ENCODE assay signal across 11 cellular contexts in the genomic region with DNA sequence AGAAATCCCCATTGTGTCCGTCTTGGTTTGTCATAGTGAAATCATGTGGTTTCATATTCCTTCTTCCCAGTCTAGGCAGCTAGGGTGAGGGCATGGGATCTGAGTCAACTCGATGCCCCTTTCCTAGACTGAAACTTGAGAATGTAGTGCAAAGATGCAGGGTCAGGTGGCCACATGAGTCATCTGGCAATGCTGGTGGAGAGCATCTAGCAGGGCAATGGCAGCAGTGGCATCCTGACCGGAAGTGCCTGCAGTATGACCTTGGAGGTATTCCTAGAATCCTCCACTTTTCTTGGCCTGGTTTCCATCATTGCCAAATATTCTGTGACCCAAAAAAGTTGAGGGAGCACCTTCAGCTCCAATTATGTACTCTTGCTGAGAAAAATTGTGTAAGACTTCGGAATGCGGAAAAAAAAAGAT. TPM values are rescaled to one million over a fixed set of nuclear protein-coding genes. Genes with fewer than 3 reads are reported as not detected.
DNase-seq lines count a peak whose midpoint lies in the region; ATAC-seq and TF ChIP-seq lines count a peak whose summit lies in the region.
"Had no signal": no experiment of that assay in that cellular context is flagged by ENCODE, and none has a peak within 500 bp of the region (broad histone marks: within the 10 kb centered on the region; RNA-seq: fewer than 3 reads in every experiment).

No MANE protein-coding gene starts in this region.

- no peaks in the 10 kb centered on the region for H3K79me1 ChIP-seq in IMR-90 (ENCODE audit: low read depth in 1 of 2, low read length in 2 of 2)
- no peaks in the 10 kb centered on the region for H3K79me1 ChIP-seq in mesendoderm (ENCODE audit: low read length)

- no peaks in the 10 kb centered on the region for H4K20me1 ChIP-seq in IMR-90 (ENCODE audit: insufficient read depth, low read length)

- no peak overlapping the region for H3K56ac ChIP-seq in IMR-90 (ENCODE audit: extremely low read depth, insufficient read depth, low read length)
- H3K56ac ChIP-seq in mesendoderm (ENCODE audit: low read length), result no peak overlapping the region

- no peak for TF ChIP-seq POLR2A in IMR-90 (IDR thresholded peaks at IDR 0.05; ENCODE audit: low read depth, low read length)
- no peak for TF ChIP-seq POLR2A in spleen (IDR thresholded peaks at IDR 0.05)

- DNase-seq in COLO668 (lab: John Stamatoyannopoulos, UW; ENCODE audit: unreplicated experiment) (peak; percentile 21), IMR-90 (peak; percentile 99), cardiac fibroblast (ENCODE audit: low read depth in 2 of 2) (peak; percentile 95 to 97), mesendoderm (peak; percentile 41), HAP-1 (ENCODE audit: low spot score in 2 of 2) (no peak), NCI-H1436 (lab: John Stamatoyannopoulos, UW) (no peak), spleen (no peak), retina (no peak)
- DNase-seq: activated CD4-positive, alpha-beta memory T cell treated with anti-CD3 and anti-CD28 coated beads for 36 hours; DMS79 treated with DMSO at 0.1 percent for 48 hours; Peyer's patch had no signal

- intact Hi-C loops in IMR-90 (cut with micrococcal nuclease) (no loop called here), spleen (cut with DNase I; ENCODE audit: low total_unique reads) (no loop called here)

- H2BK15ac ChIP-seq in IMR-90 (ENCODE audit: low read depth, low read length) (no peak overlapping the region), mesendoderm (replicated peaks; ENCODE audit: low read depth) (no peak overlapping the region)

- TF ChIP-seq RAD21 in IMR-90 (IDR thresholded peaks at IDR 0.05; ENCODE audit: low read length), result peak; percentile 21; the same call in 1 of the 2 replicates

- H3K9ac ChIP-seq in IMR-90 (ENCODE audit: low read depth, low read length) (no peak overlapping the region), mesendoderm (ENCODE audit: low read length) (no peak overlapping the region)

- H3K18ac ChIP-seq in IMR-90 (ENCODE audit: low read depth, low read length) (no peak overlapping the region), mesendoderm (ENCODE audit: low read length) (no peak overlapping the region)

- H2AK5ac ChIP-seq in IMR-90 (ENCODE audit: low read depth, low read length) (no peak overlapping the region; the same call in 1 of the 2 replicates), mesendoderm (ENCODE audit: low read length) (no peak overlapping the region)

- TF ChIP-seq CTCF in IMR-90 (conservative IDR thresholded peaks at IDR 0.05; ENCODE audit: low read depth, low read length) (no peak), cardiac fibroblast (IDR thresholded peaks at IDR 0.05; ENCODE audit: low read depth, low read length) (no peak), spleen (IDR thresholded peaks at IDR 0.05 in 8 of 11, conservative IDR thresholded peaks at IDR 0.05 in 3 of 11) (no peak)

- BruUV-seq in IMR-90 (replicated peaks; lab: Mats Ljungman, UMichigan), result no TSS peak

- peak overlapping the region; percentile 75 for H2AFZ ChIP-seq in IMR-90 (replicated peaks; ENCODE audit: low read length, poor library complexity)

- H3K36me3 ChIP-seq in IMR-90 (ENCODE audit: control insufficient read depth, insufficient read depth, low read length), result no peaks in the 10 kb centered on the region
- no peaks in the 10 kb centered on the region for H3K36me3 ChIP-seq in mesendoderm (ENCODE audit: control insufficient read depth, insufficient read depth, low read length)
- no peaks in the 10 kb centered on the region for H3K36me3 ChIP-seq in HAP-1 (replicated peaks)
- no peaks in the 10 kb centered on the region for H3K36me3 ChIP-seq in spleen
- H3K36me3 ChIP-seq: Peyer's patch had no signal

- H2AK9ac ChIP-seq in IMR-90 (replicated peaks; ENCODE audit: low read depth, low read length, poor library complexity), result no peak overlapping the region

- H3K27me3 ChIP-seq in IMR-90 (ENCODE audit: control insufficient read depth, insufficient read depth, low read length) (no peaks in the 10 kb centered on the region), mesendoderm (ENCODE audit: insufficient read depth, low read length, poor library complexity) (no peaks in the 10 kb centered on the region), HAP-1 (ENCODE audit: low read depth) (no peaks in the 10 kb centered on the region), spleen (replicated peaks in 1 of 7) (no peaks in the 10 kb centered on the region)
- H3K27me3 ChIP-seq: Peyer's patch had no signal

- POLR2A ChIA-PET in IMR-90 (lab: Charles Lee; ENCODE audit: unreplicated experiment), result no interaction called here

- H4K91ac ChIP-seq in IMR-90 (ENCODE audit: insufficient read depth, low read depth, low read length), result no peak overlapping the region

- H3K4me3 ChIP-seq in IMR-90 (ENCODE audit: insufficient read depth, low read depth, low read length) (no peak overlapping the region), cardiac fibroblast (replicated peaks in 1 of 2; ENCODE audit: low read depth in 2 of 2, low read length in 2 of 2) (no peak overlapping the region), mesendoderm (ENCODE audit: low read length) (no peak overlapping the region), HAP-1 (no peak overlapping the region), spleen (no peak overlapping the region)
- H3K4me3 ChIP-seq: Peyer's patch had no signal

- H3K14ac ChIP-seq in IMR-90 (replicated peaks; ENCODE audit: low read depth, low read length), result no peak overlapping the region

- peaks cover 6% of the 10 kb centered on the region; the same call in 1 of the 2 replicates for H3K9me1 ChIP-seq in IMR-90 (ENCODE audit: insufficient read depth, low read length)

- 0% methylated on average over 2 of the region's 5 CpGs; no CpG with 5 or more reads in 1 of the 2 experiments for WGBS in IMR-90 (ENCODE audit: extremely low coverage in 2 of 2, insufficient read length in 1 of 2), 2 experiments
- WGBS in mesendoderm (ENCODE audit: extremely low coverage, insufficient coverage, low lambda C conversion rate), result no CpG with 5 or more reads among the region's 5 CpGs
- WGBS in spleen, 5 donors, result 66 to 86% (median 81%) methylated on average over 5 of the region's 5 CpGs

- in situ Hi-C loops in IMR-90 (cut with MboI; ENCODE audit: low sequenced_read_pairs) (loop anchor here (25.0 kb wide), 1 partner anchor 1241 kb away; no protein-coding TSS in a partner anchor), HAP-1 (cut with MboI; ENCODE audit: low sequenced_read_pairs) (loop anchor here (25.0 kb wide), 2 partner anchors 416 to 566 kb away; no protein-coding TSS in a partner anchor)

- H2BK120ac ChIP-seq in IMR-90 (ENCODE audit: low read depth, low read length) (peak overlapping the region; percentile 17; the same call in 1 of the 2 replicates), mesendoderm (ENCODE audit: low read depth, low read length) (no peak overlapping the region)

- dilution Hi-C loops in IMR-90 (cut with HindIII; ENCODE audit: low sequenced_read_pairs, unreplicated experiment), result no loop called here

- 0 out of 4 replicates have a peak overlapping the region, but pooled peaks of 1 of the 2 experiments have one; percentile 1 for H4K8ac ChIP-seq in IMR-90 (ENCODE audit: low read depth in 2 of 2, low read length in 2 of 2)
- H4K8ac ChIP-seq in mesendoderm (ENCODE audit: low read depth, low read length), result no peak overlapping the region

- peak overlapping the region; percentile 24; the same call in 1 of the 2 replicates for H3K27ac ChIP-seq in IMR-90 (ENCODE audit: insufficient read depth, low read length)
- no peak overlapping the region for H3K27ac ChIP-seq in mesendoderm (ENCODE audit: low read depth, low read length)
- H3K27ac ChIP-seq in spleen, result no peak overlapping the region
- H3K27ac ChIP-seq: Peyer's patch had no signal

- CTCF ChIA-PET in IMR-90 (lab: Yijun Ruan, JAX), result interaction anchor here (1.8 kb wide), 1 partner anchor 59 kb away, joined by 7 read pairs; no protein-coding TSS in a partner anchor

- H3K4me1 ChIP-seq in IMR-90 (ENCODE audit: control insufficient read depth, insufficient read depth, low read length) (peaks cover 18% of the 10 kb centered on the region), mesendoderm (ENCODE audit: control insufficient read depth, low read depth, low read length) (no peaks in the 10 kb centered on the region), HAP-1 (no peaks in the 10 kb centered on the region), spleen (no peaks in the 10 kb centered on the region)
- H3K4me1 ChIP-seq: Peyer's patch had no signal

- H4K5ac ChIP-seq in IMR-90 (ENCODE audit: low read depth, low read length) (no peak overlapping the region), mesendoderm (ENCODE audit: low read length) (no peak overlapping the region)

- H3K4me2 ChIP-seq in IMR-90 (ENCODE audit: low read depth, low read length) (no peak overlapping the region), mesendoderm (ENCODE audit: low read length) (no peak overlapping the region)

- H3K23ac ChIP-seq in IMR-90 (ENCODE audit: low read depth, low read length) (no peak overlapping the region), mesendoderm (ENCODE audit: low read length) (no peak overlapping the region)

- peak; percentile 83 for ATAC-seq in IMR-90 (ENCODE audit: low read depth)

- H3K9me3 ChIP-seq in IMR-90 (ENCODE audit: control insufficient read depth, insufficient read depth, low read length), result no peaks in the 10 kb centered on the region
- H3K9me3 ChIP-seq in HAP-1, result no peaks in the 10 kb centered on the region
- peaks cover 0 to 5% (median 0%) of the 10 kb centered on the region in 8 donors for H3K9me3 ChIP-seq in spleen
- H3K9me3 ChIP-seq: Peyer's patch had no signal

- H2BK5ac ChIP-seq in IMR-90 (ENCODE audit: low read depth, low read length, poor library complexity, severe bottlenecking) (peak overlapping the region; percentile 54), mesendoderm (ENCODE audit: low read length) (no peak overlapping the region)

- no peaks in the 10 kb centered on the region for H3K79me2 ChIP-seq in mesendoderm (ENCODE audit: control insufficient read depth, insufficient read depth, low read length)

- H3K4ac ChIP-seq in IMR-90 (ENCODE audit: low read depth, low read length), result no peak overlapping the region; the same call in 1 of the 2 replicates
- no peak overlapping the region for H3K4ac ChIP-seq in mesendoderm (ENCODE audit: low read depth, low read length)

- 0 out of 2 replicates have a peak overlapping the region, but pooled peaks have one; percentile 3 for H2BK20ac ChIP-seq in IMR-90 (ENCODE audit: low read depth, low read length)

RNA-seq across cellular contexts. Expression of gene TMEM184C, which starts 39.1 kb away (rescaled TPM):
- total RNA-seq in IMR-90 (2012; rRNA removed) (67.6 and 71.7 TPM in 2 replicates), spleen (10 to 100 TPM; 19.2 to 26.3 (median 23.3) TPM)
- polyA plus RNA-seq in IMR-90 (2012; rRNA removed) (13.5 and 17.4 TPM in 2 replicates), spleen (1 to 10 TPM; 2.9 to 5.0 (median 4.0) TPM)
- polyA plus RNA-seq in IMR-90 (2012; cell fraction: cytosol; rRNA removed), result 12.7 TPM in 2 replicates
- polyA plus RNA-seq in IMR-90 (2012; cell fraction: nucleus; rRNA removed; ENCODE audit: low replicate concordance), result 5.8 and 14.3 TPM in 2 replicates
- 14.4 TPM for polyA plus RNA-seq in mesendoderm (2013, experiment 1 of 2)
- 14.5 TPM for polyA plus RNA-seq in mesendoderm (2013, experiment 2 of 2)

Comparison
In these comparisons a context has a peak if more than half of its experiments do, and no peak if none do; other contexts are left out.
1. DNase-seq: peak in COLO668 (single experiment), IMR-90 (single experiment), cardiac fibroblast (2 of 2) and mesendoderm (single experiment); none in HAP-1 (0 of 2), NCI-H1436 (single experiment), spleen (single experiment) and retina (single experiment).